8 cellular contexts compared by ENCODE assay signal in the genomic region with DNA sequence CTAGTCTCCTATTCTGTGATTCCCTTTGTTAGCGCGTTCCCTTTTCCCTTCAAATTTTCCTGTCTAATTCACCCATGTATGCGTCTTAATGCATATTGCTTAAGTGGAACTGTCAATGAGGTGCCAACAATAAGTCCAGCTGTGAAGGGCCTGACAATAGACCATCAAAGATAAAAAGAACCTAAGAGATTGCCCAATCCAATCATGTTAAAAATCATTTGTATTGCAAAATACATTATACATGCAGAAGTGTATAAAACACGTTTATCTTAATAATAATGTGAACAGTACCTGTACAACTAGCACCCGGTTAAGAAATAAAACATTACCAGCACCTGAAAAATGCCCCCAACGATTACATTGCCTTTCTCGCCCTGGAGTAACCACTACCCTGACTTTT. TPM values are rescaled to one million over a fixed set of nuclear protein-coding genes. Genes with fewer than 3 reads are reported as not detected.
DNase-seq lines count a peak whose midpoint lies in the region; ATAC-seq, FAIRE-seq and TF ChIP-seq lines count a peak whose summit lies in the region.

No MANE protein-coding gene starts in this region.

- no peaks in the 10 kb centered on the region for H3K9me3 Mint-ChIP-seq in activated CD8-positive, alpha-beta memory T cell treated with anti-CD3 and anti-CD28 coated beads, Interleukin-2, amount 10 ng/mL, durations not matched to agents 7 days and 5 days (ENCODE audit: low read depth)
- peaks cover 3% of the 10 kb centered on the region for H3K9me3 Mint-ChIP-seq in astrocyte (ENCODE audit: unreplicated experiment)

- H3K27me3 ChIP-seq in astrocyte (ENCODE audit: insufficient read depth, low read length) (no peaks in the 10 kb centered on the region), right lobe of liver (no peaks in the 10 kb centered on the region), thyroid gland (no peaks in the 10 kb centered on the region)

- H3K4me1 ChIP-seq in astrocyte (ENCODE audit: insufficient read depth, low read length) = peaks cover 23% of the 10 kb centered on the region
- H3K4me1 ChIP-seq in right lobe of liver = peaks cover 0 to 12% (median 2%) of the 10 kb centered on the region in 4 donors
- H3K4me1 ChIP-seq in thyroid gland = peaks cover 17 to 24% of the 10 kb centered on the region in 2 donors

- intact Hi-C loops in right lobe of liver (cut with DNase I) (no loop called here), thyroid gland (cut with DNase I) (no loop called here)

- no peak for TF ChIP-seq POLR2A in right lobe of liver (IDR thresholded peaks at IDR 0.05)
- no peak for TF ChIP-seq POLR2A in thyroid gland (IDR thresholded peaks at IDR 0.05)

- H3K36me3 Mint-ChIP-seq in activated CD8-positive, alpha-beta memory T cell treated with anti-CD3 and anti-CD28 coated beads, Interleukin-2, amount 10 ng/mL, durations not matched to agents 7 days and 5 days = no peaks in the 10 kb centered on the region
- no peaks in the 10 kb centered on the region for H3K36me3 Mint-ChIP-seq in astrocyte (ENCODE audit: low read depth, unreplicated experiment)

- H3K4me2 ChIP-seq in astrocyte (ENCODE audit: low read length) = peak overlapping the region; percentile 99

- no peak for DNase-seq in activated CD8-positive, alpha-beta memory T cell treated with anti-CD3 and anti-CD28 coated beads, Interleukin-2, amount 10 ng/mL, durations not matched to agents 7 days and 5 days
- no peak for DNase-seq in activated CD8-positive, alpha-beta memory T cell treated with anti-CD3 and anti-CD28 coated beads, Interleukin-2, amount 50 U/mL, for 48 hours
- DNase-seq in astrocyte (ENCODE audit: low read depth) (no peak), right lobe of liver (no peak), thyroid gland (no peak), HTR-8/SVneo (ENCODE audit: insufficient read length, low spot score) (no peak)
- no peak for DNase-seq in activated CD4-positive, CD25-positive, alpha-beta regulatory T cell treated with anti-CD3 and anti-CD28 coated beads, Interleukin-2, amount 50 U/mL, for 72 hours

- H3K4me3 Mint-ChIP-seq in activated CD8-positive, alpha-beta memory T cell treated with anti-CD3 and anti-CD28 coated beads, Interleukin-2, amount 10 ng/mL, durations not matched to agents 7 days and 5 days = peak overlapping the region; percentile 49
- H3K4me3 Mint-ChIP-seq in astrocyte (ENCODE audit: unreplicated experiment) = peak overlapping the region; percentile 96

- H3K4me3 ChIP-seq in astrocyte (ENCODE audit: insufficient read depth, low read depth, low read length) (peak overlapping the region; percentile 69), right lobe of liver (peak overlapping the region; percentile 72 to 79 (median 72)), thyroid gland (replicated peaks in 1 of 3) (peak overlapping the region in 1 of 3 donors; percentile 71)

- no peak for TF ChIP-seq CTCF in astrocyte (IDR thresholded peaks at IDR 0.05; ENCODE audit: insufficient read depth, low read depth, low read length)
- no peak for TF ChIP-seq CTCF in right lobe of liver (IDR thresholded peaks at IDR 0.05)
- no peak for TF ChIP-seq CTCF in thyroid gland (IDR thresholded peaks at IDR 0.05)

- FAIRE-seq in astrocyte (lab: Jason Lieb, UNC) (no peak), HTR-8/SVneo (lab: Jason Lieb, UNC) (no peak)

- 73% methylated on average over 7 of the region's 7 CpGs for WGBS in right lobe of liver (ENCODE audit: insufficient coverage, low coverage, low lambda C conversion rate, missing lambda C conversion rate)
- 74 to 85% methylated on average over 7 of the region's 7 CpGs for WGBS in thyroid gland, 2 donors

- no peaks in the 10 kb centered on the region for H3K79me2 ChIP-seq in astrocyte (ENCODE audit: insufficient read depth, low read length)

- no peak overlapping the region for H3K27ac Mint-ChIP-seq in activated CD8-positive, alpha-beta memory T cell treated with anti-CD3 and anti-CD28 coated beads, Interleukin-2, amount 10 ng/mL, durations not matched to agents 7 days and 5 days
- peak overlapping the region; percentile 84 for H3K27ac Mint-ChIP-seq in astrocyte (ENCODE audit: unreplicated experiment)

- peaks cover 15% of the 10 kb centered on the region for H3K4me1 Mint-ChIP-seq in activated CD8-positive, alpha-beta memory T cell treated with anti-CD3 and anti-CD28 coated beads, Interleukin-2, amount 10 ng/mL, durations not matched to agents 7 days and 5 days
- peaks cover 3% of the 10 kb centered on the region for H3K4me1 Mint-ChIP-seq in astrocyte (ENCODE audit: low read depth, unreplicated experiment)

- peak overlapping the region; percentile 92 for H2AFZ ChIP-seq in astrocyte (ENCODE audit: low read depth, low read length)

- H4K20me1 ChIP-seq in astrocyte (ENCODE audit: insufficient read depth, low read length) = no peaks in the 10 kb centered on the region

- CTCF ChIA-PET in activated CD8-positive, alpha-beta memory T cell treated with anti-CD3 and anti-CD28 coated beads, Interleukin-2, amount 10 ng/mL, durations not matched to agents 7 days and 5 days (lab: Charles Lee) = interaction anchor here (2.1 kb wide), 1 partner anchor 25 kb away, joined by 5 read pairs; no protein-coding TSS in a partner anchor

- H3K9me3 ChIP-seq in astrocyte (ENCODE audit: insufficient read depth, low read depth, low read length) (peaks cover 4% of the 10 kb centered on the region), right lobe of liver (no peaks in the 10 kb centered on the region), thyroid gland (no peaks in the 10 kb centered on the region)

- H3K27ac ChIP-seq in astrocyte (ENCODE audit: low read depth, low read length) (peak overlapping the region; percentile 48), right lobe of liver (peak overlapping the region in 2 of 3 donors; percentile 68 to 69), thyroid gland (peak overlapping the region; percentile 86)

- H3K27me3 Mint-ChIP-seq in activated CD8-positive, alpha-beta memory T cell treated with anti-CD3 and anti-CD28 coated beads, Interleukin-2, amount 10 ng/mL, durations not matched to agents 7 days and 5 days = peaks cover 23% of the 10 kb centered on the region
- H3K27me3 Mint-ChIP-seq in astrocyte (ENCODE audit: low read depth, unreplicated experiment) = no peaks in the 10 kb centered on the region

- H3K36me3 ChIP-seq in astrocyte (ENCODE audit: insufficient read depth, low read length) (no peaks in the 10 kb centered on the region), right lobe of liver (no peaks in the 10 kb centered on the region), thyroid gland (no peaks in the 10 kb centered on the region)

- H3K9ac ChIP-seq in astrocyte (ENCODE audit: low read length) = peak overlapping the region; percentile 80

- no peak for ATAC-seq in activated CD8-positive, alpha-beta memory T cell treated with anti-CD3 and anti-CD28 coated beads, Interleukin-2, amount 10 ng/mL, durations not matched to agents 7 days and 5 days
- no peak for ATAC-seq in right lobe of liver
- no peak for ATAC-seq in GM18520 (IDR thresholded peaks at IDR 0.05; ENCODE audit: unreplicated experiment)

RNA-seq across cellular contexts. Expression of a gene that starts 0.7 kb away (rescaled TPM):
- total RNA-seq in activated CD8-positive, alpha-beta memory T cell treated with anti-CD3 and anti-CD28 coated beads, Interleukin-2, amount 10 ng/mL, durations not matched to agents 7 days and 5 days = 1 to 10 TPM in 1 of 2 experiments, under 1 TPM in 1; 0.70 to 1.1 TPM
- 7.4 and 8.2 TPM in 2 replicates for total RNA-seq in astrocyte
- total RNA-seq in right lobe of liver = 1 to 10 TPM; 2.5 to 8.4 (median 4.5) TPM
- 10 to 100 TPM; 20.9 to 41.5 (median 34.0) TPM for total RNA-seq in thyroid gland
